ENCODE assay signal across 28 cellular contexts in the genomic region with DNA sequence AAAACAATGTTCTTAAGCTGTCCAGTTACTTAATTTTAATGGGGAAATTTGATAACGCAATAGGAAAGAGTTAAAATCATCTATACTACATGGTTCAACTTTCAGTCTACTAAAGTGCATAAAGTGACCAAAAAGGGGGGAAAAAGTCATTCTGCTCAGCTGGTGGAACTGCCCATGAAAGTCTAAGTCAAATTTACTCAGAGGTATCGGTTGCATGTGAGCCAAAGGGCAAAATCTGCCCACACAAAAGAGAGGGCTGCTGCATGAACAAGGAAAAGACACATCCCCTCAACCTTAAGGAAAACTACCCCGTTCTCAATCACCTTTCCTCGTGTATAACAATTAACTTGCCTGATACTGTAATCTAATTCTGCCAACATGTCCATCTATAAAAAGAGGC.
"Had no signal": no experiment of that assay in that cellular context is flagged by ENCODE, and none has a peak within 500 bp of the region (broad histone marks: within the 10 kb centered on the region; RNA-seq: fewer than 3 reads in every experiment).

No MANE protein-coding gene starts in this region.

- H3K9me3 ChIP-seq: gastroesophageal sphincter, heart left ventricle, prostate gland, sigmoid colon, thoracic aorta, tibial nerve, upper lobe of left lung had no signal

- ATAC-seq: esophagus mucosa; gastroesophageal sphincter; heart left ventricle; left colon; left ventricle myocardium superior; natural killer cell; right cardiac atrium; stimulated activated effector memory CD8-positive, alpha-beta T cell treated with anti-CD3 and anti-CD28 coated beads, Interleukin-12 subunit alpha, Interleukin-12 subunit beta, amount 100 ng/mL, for 72 hours had no signal

- H3K4me1 Mint-ChIP-seq: stimulated activated effector memory CD8-positive, alpha-beta T cell treated with anti-CD3 and anti-CD28 coated beads, Interleukin-12 subunit alpha, Interleukin-12 subunit beta, amount 100 ng/mL, for 72 hours had no signal

- H3K36me3 Mint-ChIP-seq: memory B cell; natural killer cell; stimulated activated effector memory CD8-positive, alpha-beta T cell treated with anti-CD3 and anti-CD28 coated beads, Interleukin-12 subunit alpha, Interleukin-12 subunit beta, amount 100 ng/mL, for 72 hours had no signal

- H3K27me3 Mint-ChIP-seq: memory B cell had no signal

- H3K27ac Mint-ChIP-seq: memory B cell; natural killer cell; neural progenitor cell; stimulated activated effector memory CD8-positive, alpha-beta T cell treated with anti-CD3 and anti-CD28 coated beads, Interleukin-12 subunit alpha, Interleukin-12 subunit beta, amount 100 ng/mL, for 72 hours; stimulated activated naive CD8-positive, alpha-beta T cell treated with anti-CD3 and anti-CD28 coated beads, Interleukin-15, Interleukin-2, amounts not matched to agents 100 ng/mL and 50 ng/mL, for 24 hours had no signal

- H3K9me3 Mint-ChIP-seq: memory B cell; natural killer cell; neural progenitor cell; stimulated activated effector memory CD8-positive, alpha-beta T cell treated with anti-CD3 and anti-CD28 coated beads, Interleukin-12 subunit alpha, Interleukin-12 subunit beta, amount 100 ng/mL, for 72 hours; stimulated activated naive CD8-positive, alpha-beta T cell treated with anti-CD3 and anti-CD28 coated beads, Interleukin-15, Interleukin-2, amounts not matched to agents 100 ng/mL and 50 ng/mL, for 24 hours had no signal

- DNase-seq: cerebellar nuclear complex; dorsolateral prefrontal cortex; effector CD4-positive, alpha-beta T cell; foreskin fibroblast; heart left ventricle; kidney glomerular epithelial cell; left colon; left ventricle myocardium superior; natural killer cell; right cardiac atrium; sigmoid colon; stimulated activated CD4-positive, alpha-beta T cell treated with anti-CD3 and anti-CD28 coated beads, Interleukin-2, amount 100 ng/mL, for 24 hours; stimulated activated CD4-positive, alpha-beta T cell treated with anti-CD3 and anti-CD28 coated beads, Interleukin-4, amount 100 ng/mL, for 24 hours; upper lobe of left lung had no signal

- H3K4me3 Mint-ChIP-seq: memory B cell; natural killer cell; neural progenitor cell; stimulated activated effector memory CD8-positive, alpha-beta T cell treated with anti-CD3 and anti-CD28 coated beads, Interleukin-12 subunit alpha, Interleukin-12 subunit beta, amount 100 ng/mL, for 72 hours; stimulated activated naive CD8-positive, alpha-beta T cell treated with anti-CD3 and anti-CD28 coated beads, Interleukin-15, Interleukin-2, amounts not matched to agents 100 ng/mL and 50 ng/mL, for 24 hours had no signal

- H3K4me1 ChIP-seq: parathyroid adenoma, prostate gland had no signal

- FAIRE-seq: islet of Langerhans, urothelium cell line had no signal

- H3K4me3 ChIP-seq: dorsolateral prefrontal cortex, gastroesophageal sphincter, heart left ventricle, hepatocyte, lung, neural progenitor cell, prostate gland, sigmoid colon, thoracic aorta, tibial nerve, upper lobe of left lung had no signal

- H3K27ac ChIP-seq: gastroesophageal sphincter, heart left ventricle, hepatocyte, neural progenitor cell, parathyroid adenoma, prostate gland, sigmoid colon, thoracic aorta, tibial nerve, upper lobe of left lung had no signal

- H3K9ac ChIP-seq: neural progenitor cell, parathyroid adenoma had no signal

- H3K36me3 ChIP-seq: gastroesophageal sphincter, neural progenitor cell, prostate gland, thoracic aorta, tibial nerve had no signal
